ENCODE assay signal across 23 cellular contexts in genomic region chr7:36642010-36642409, GRCh38.
"Had no signal": no experiment of that assay in that cellular context is flagged by ENCODE, and none has a peak within 500 bp of the region (broad histone marks: within the 10 kb centered on the region; RNA-seq: fewer than 3 reads in every experiment).

No MANE protein-coding gene starts in this region.

- H3K27ac ChIP-seq: adrenal gland, ascending aorta, brain microvascular endothelial cell, left lung, neutrophil, ovary, psoas muscle, right atrium auricular region, tibial artery had no signal

- DNase-seq: activated CD4-positive, alpha-beta memory T cell treated with anti-CD3 and anti-CD28 coated beads for 36 hours; activated CD8-positive, alpha-beta memory T cell treated with anti-CD3 and anti-CD28 coated beads, Interleukin-2, amount 10 ng/mL, durations not matched to agents 7 days and 5 days; activated gamma-delta T cell treated with Interleukin-2 at 50 U/mL for 16 hours; adrenal gland; brain microvascular endothelial cell; caudate nucleus; effector memory CD4-positive, alpha-beta T cell; foreskin melanocyte; left lung; ovary; psoas muscle; stimulated activated CD4-positive, alpha-beta T cell treated with anti-CD3 and anti-CD28 coated beads, Interleukin-1b, Interleukin-23, amount 100 ng/mL, for 48 hours; tibial artery had no signal

- H3K4me3 ChIP-seq: adrenal gland, ascending aorta, left lung, lung, ovary, psoas muscle, right atrium auricular region, tibial artery had no signal

- H3K27me3 ChIP-seq: adrenal gland, ascending aorta, brain microvascular endothelial cell, left lung, neutrophil, ovary, right atrium auricular region, tibial artery had no signal

- H3K9me3 Mint-ChIP-seq: activated CD4-positive, alpha-beta memory T cell treated with anti-CD3 and anti-CD28 coated beads for 36 hours; activated naive CD4-positive, alpha-beta T cell treated with anti-CD3 and anti-CD28 coated beads, Interleukin-2, amount 50 U/mL, for 24 hours; WTC11 had no signal

- H3K9me3 ChIP-seq: adrenal gland, ascending aorta, left lung, neutrophil, ovary, psoas muscle, right atrium auricular region, tibial artery had no signal

- H3K36me3 Mint-ChIP-seq: activated CD4-positive, alpha-beta memory T cell treated with anti-CD3 and anti-CD28 coated beads for 36 hours; activated naive CD4-positive, alpha-beta T cell treated with anti-CD3 and anti-CD28 coated beads, Interleukin-2, amount 50 U/mL, for 24 hours; WTC11 had no signal

- H3K27ac Mint-ChIP-seq: activated CD4-positive, alpha-beta memory T cell treated with anti-CD3 and anti-CD28 coated beads for 36 hours; activated CD8-positive, alpha-beta memory T cell treated with anti-CD3 and anti-CD28 coated beads, Interleukin-2, amount 10 ng/mL, durations not matched to agents 7 days and 5 days; nephron; WTC11 had no signal

- H3K4me3 Mint-ChIP-seq: activated CD4-positive, alpha-beta memory T cell treated with anti-CD3 and anti-CD28 coated beads for 36 hours; activated CD8-positive, alpha-beta memory T cell treated with anti-CD3 and anti-CD28 coated beads, Interleukin-2, amount 10 ng/mL, durations not matched to agents 7 days and 5 days; activated naive CD4-positive, alpha-beta T cell treated with anti-CD3 and anti-CD28 coated beads, Interleukin-2, amount 50 U/mL, for 24 hours; nephron; stimulated activated naive CD8-positive, alpha-beta T cell treated with anti-CD3 and anti-CD28 coated beads, Interleukin-15, amount 100 ng/mL, for 72 hours; WTC11 had no signal

- H3K4me1 ChIP-seq: adrenal gland, ascending aorta, left lung, psoas muscle, right atrium auricular region, tibial artery had no signal

- H3K27me3 Mint-ChIP-seq: activated CD4-positive, alpha-beta memory T cell treated with anti-CD3 and anti-CD28 coated beads for 36 hours; activated CD8-positive, alpha-beta memory T cell treated with anti-CD3 and anti-CD28 coated beads, Interleukin-2, amount 10 ng/mL, durations not matched to agents 7 days and 5 days; activated naive CD4-positive, alpha-beta T cell treated with anti-CD3 and anti-CD28 coated beads, Interleukin-2, amount 50 U/mL, for 24 hours; stimulated activated naive CD8-positive, alpha-beta T cell treated with anti-CD3 and anti-CD28 coated beads, Interleukin-15, amount 100 ng/mL, for 72 hours had no signal

- H3K36me3 ChIP-seq: adrenal gland, ascending aorta, brain microvascular endothelial cell, ovary, right atrium auricular region, tibial artery had no signal

- FAIRE-seq: endothelial cell of umbilical vein had no signal

- ATAC-seq: activated CD8-positive, alpha-beta memory T cell treated with anti-CD3 and anti-CD28 coated beads, Interleukin-2, amount 10 ng/mL, durations not matched to agents 7 days and 5 days; esophagus mucosa; left lung; psoas muscle; WTC11 had no signal
